ENCODE assay signal across 1 cellular context in the genomic region with DNA sequence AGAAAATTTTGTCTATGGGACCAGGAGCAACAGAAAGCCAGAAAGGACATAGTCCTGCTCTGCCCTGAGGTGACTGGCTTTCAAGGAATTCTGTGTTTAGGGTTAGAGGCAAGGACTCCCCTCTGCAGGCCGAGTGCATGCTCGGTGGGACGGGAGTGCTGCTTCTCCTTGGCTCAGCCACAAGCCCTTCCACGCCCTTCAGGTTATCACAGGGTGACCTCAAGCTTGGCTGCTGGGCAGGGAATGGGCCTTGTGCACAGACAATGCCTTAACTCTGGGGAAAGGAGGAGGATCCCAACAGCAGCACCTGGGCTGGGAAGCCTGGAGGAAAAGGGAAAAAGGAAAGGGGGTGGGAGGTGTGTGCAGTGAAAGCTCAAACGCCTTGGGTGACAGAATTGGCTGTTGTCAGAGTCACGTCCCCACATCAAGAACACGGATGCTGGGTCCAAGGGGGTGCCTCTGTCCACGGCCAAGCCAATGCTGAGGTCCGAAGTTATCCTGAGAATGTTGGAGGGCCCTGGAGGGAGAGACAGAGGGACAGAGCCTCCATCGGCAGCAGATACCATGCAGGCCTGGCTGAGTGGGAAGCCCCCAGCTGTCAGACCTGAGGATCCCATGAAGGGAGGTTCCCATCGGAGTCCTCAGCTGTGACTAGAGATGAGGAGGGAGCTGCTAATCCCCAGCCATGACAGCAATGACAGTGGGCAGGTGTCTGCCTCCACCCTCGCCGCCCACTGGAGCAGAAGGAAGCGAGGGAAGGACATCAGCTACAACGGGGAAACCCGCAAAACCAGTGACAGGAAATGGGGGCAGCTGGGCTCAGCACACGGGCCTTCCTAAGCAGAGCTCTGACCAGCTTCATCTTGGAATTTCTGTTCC.
TF ChIP-seq lines count a peak whose summit lies in the region.

No MANE protein-coding gene starts in this region.

TF ChIP-seq in IMR-90, 13 proteins besides CTCF, POLR2A, EP300 and RAD21 (continued from another document):
- TF ChIP-seq, protein P1, sequence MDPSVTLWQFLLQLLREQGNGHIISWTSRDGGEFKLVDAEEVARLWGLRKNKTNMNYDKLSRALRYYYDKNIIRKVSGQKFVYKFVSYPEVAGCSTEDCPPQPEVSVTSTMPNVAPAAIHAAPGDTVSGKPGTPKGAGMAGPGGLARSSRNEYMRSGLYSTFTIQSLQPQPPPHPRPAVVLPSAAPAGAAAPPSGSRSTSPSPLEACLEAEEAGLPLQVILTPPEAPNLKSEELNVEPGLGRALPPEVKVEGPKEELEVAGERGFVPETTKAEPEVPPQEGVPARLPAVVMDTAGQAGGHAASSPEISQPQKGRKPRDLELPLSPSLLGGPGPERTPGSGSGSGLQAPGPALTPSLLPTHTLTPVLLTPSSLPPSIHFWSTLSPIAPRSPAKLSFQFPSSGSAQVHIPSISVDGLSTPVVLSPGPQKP (IDR thresholded peaks at IDR 0.05; ENCODE audit: borderline replicate concordance, low read depth, low read length) = no peak
- no peak for TF ChIP-seq MXI1 (IDR thresholded peaks at IDR 0.05; ENCODE audit: borderline replicate concordance, low read depth, low read length)
- TF ChIP-seq MAZ (IDR thresholded peaks at IDR 0.05; ENCODE audit: borderline replicate concordance, low read depth, low read length) = no peak
- no peak for TF ChIP-seq RCOR1 (IDR thresholded peaks at IDR 0.05; ENCODE audit: insufficient replicate concordance, low read length)
- TF ChIP-seq FOS (IDR thresholded peaks at IDR 0.05; ENCODE audit: low read depth, low read length) = no peak
- TF ChIP-seq, protein P2, sequence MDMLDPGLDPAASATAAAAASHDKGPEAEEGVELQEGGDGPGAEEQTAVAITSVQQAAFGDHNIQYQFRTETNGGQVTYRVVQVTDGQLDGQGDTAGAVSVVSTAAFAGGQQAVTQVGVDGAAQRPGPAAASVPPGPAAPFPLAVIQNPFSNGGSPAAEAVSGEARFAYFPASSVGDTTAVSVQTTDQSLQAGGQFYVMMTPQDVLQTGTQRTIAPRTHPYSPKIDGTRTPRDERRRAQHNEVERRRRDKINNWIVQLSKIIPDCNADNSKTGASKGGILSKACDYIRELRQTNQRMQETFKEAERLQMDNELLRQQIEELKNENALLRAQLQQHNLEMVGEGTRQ (IDR thresholded peaks at IDR 0.05; ENCODE audit: low read depth, low read length) = no peak
- TF ChIP-seq MAFK (IDR thresholded peaks at IDR 0.05; ENCODE audit: low read depth, low read length) = no peak
